28 cellular contexts compared by ENCODE assay signal in genomic region chr6:100267002-100267401, GRCh38.
DNase-seq lines count a peak whose midpoint lies in the region; ATAC-seq, FAIRE-seq and TF ChIP-seq lines count a peak whose summit lies in the region.
"Had no signal": no experiment of that assay in that cellular context is flagged by ENCODE, and none has a peak within 500 bp of the region (broad histone marks: within the 10 kb centered on the region; RNA-seq: fewer than 3 reads in every experiment).

No MANE protein-coding gene starts in this region.

- 0 out of 2 replicates have a peak overlapping the region, but pooled peaks have one; percentile 24 for H2AFZ ChIP-seq in SK-N-SH (ENCODE audit: low read depth)

- no peak for TF ChIP-seq EP300 in SK-N-SH (IDR thresholded peaks at IDR 0.05; ENCODE audit: borderline replicate concordance in 1 of 2, low read depth in 1 of 2, low read length in 1 of 2)

- POLR2A ChIA-PET in SK-N-SH (lab: Yijun Ruan, JAX) = no interaction called here

- no peaks in the 10 kb centered on the region for H3K9me3 ChIP-seq in SK-N-SH
- no peaks in the 10 kb centered on the region for H3K9me3 ChIP-seq in prostate gland
- H3K9me3 ChIP-seq: SJSA1 had no signal

- no peaks in the 10 kb centered on the region for H3K36me3 Mint-ChIP-seq in activated naive CD4-positive, alpha-beta T cell treated with anti-CD3 and anti-CD28 coated beads for 36 hours (ENCODE audit: low read depth)

- no peak for DNase-seq in SK-N-SH
- peak; percentile 66 for DNase-seq in astrocyte of the hippocampus (ENCODE audit: low read depth, low spot score)
- DNase-seq in fibroblast of the aortic adventitia (ENCODE audit: low read depth) = peak; percentile 33
- no peak for DNase-seq in RCC 7860 (ENCODE audit: low spot score)
- DNase-seq in prostate gland (ENCODE audit: low spot score) = no peak
- no peak for DNase-seq in activated naive CD4-positive, alpha-beta T cell treated with anti-CD3 and anti-CD28 coated beads for 36 hours
- DNase-seq: 8988T; ACHN; Calu3; DMS79 treated with DMSO at 0.1 percent for 48 hours; H7; Kasumi-1; MV-4-11; NCI-H1105 treated with DMSO at 0.1 percent for 48 hours; NCI-H1930; NCI-H2107; NCI-H446 treated with DMSO at 0.1 percent for 48 hours; NCI-H526; NK-92 treated with Interleukin-12 subunit alpha and Interleukin-12 subunit beta, amount 100 ng/mL, for 24 hours; PC-3; RPMI8226 had no signal

- H3K4me1 ChIP-seq in SK-N-SH (ENCODE audit: control insufficient read depth in 1 of 2, insufficient read depth in 2 of 2, low read depth in 1 of 2, low read length in 1 of 2) = peaks cover 0 to 13% of the 10 kb centered on the region in 2 experiments; a peak in 2 of 4 replicates
- no peaks in the 10 kb centered on the region for H3K4me1 ChIP-seq in prostate gland (replicated peaks)

- CTCF ChIA-PET in SK-N-SH (lab: Yijun Ruan, JAX) = interaction anchor here (0.7 kb wide), 1 partner anchor 40 kb away, joined by 3 read pairs; no protein-coding TSS in a partner anchor
- CTCF ChIA-PET in activated naive CD4-positive, alpha-beta T cell treated with anti-CD3 and anti-CD28 coated beads for 36 hours (lab: Charles Lee) = no interaction called here

- TF ChIP-seq CTCF in SK-N-SH (IDR thresholded peaks at IDR 0.05) (no peak), fibroblast of the aortic adventitia (IDR thresholded peaks at IDR 0.05; ENCODE audit: insufficient read depth, low read length) (no peak), prostate gland (IDR thresholded peaks at IDR 0.05) (no peak)

- peaks cover 13% of the 10 kb centered on the region for H3F3A ChIP-seq in SK-N-SH (replicated peaks; ENCODE audit: insufficient read depth)

- H3K9ac ChIP-seq in SK-N-SH = no peak overlapping the region

- ATAC-seq in SK-N-SH treated with all-trans-retinoic acid at 6 μM for 48 hours (no peak), HG02938 (IDR thresholded peaks at IDR 0.05; ENCODE audit: unreplicated experiment) (no peak)
- ATAC-seq: PC-3 had no signal

- H3K4me1 Mint-ChIP-seq in activated naive CD4-positive, alpha-beta T cell treated with anti-CD3 and anti-CD28 coated beads for 36 hours (ENCODE audit: low read depth) = no peaks in the 10 kb centered on the region

- 86% methylated on average over 6 of the region's 6 CpGs for WGBS in SK-N-SH (ENCODE audit: low lambda C conversion rate)
- 94% methylated on average over 6 of the region's 6 CpGs for WGBS in prostate gland

- no peak for TF ChIP-seq POLR2A in prostate gland (IDR thresholded peaks at IDR 0.05)

- no peak for TF ChIP-seq RAD21 in SK-N-SH (IDR thresholded peaks at IDR 0.05; ENCODE audit: low read length)

- H4K20me1 ChIP-seq in SK-N-SH (ENCODE audit: insufficient read depth) = no peaks in the 10 kb centered on the region

- H3K4me3 Mint-ChIP-seq in activated naive CD4-positive, alpha-beta T cell treated with anti-CD3 and anti-CD28 coated beads for 36 hours = no peak overlapping the region
- H3K4me3 Mint-ChIP-seq: HFFc6 had no signal

- H3K27me3 ChIP-seq in SK-N-SH (ENCODE audit: insufficient read depth) (no peaks in the 10 kb centered on the region), prostate gland (replicated peaks; ENCODE audit: insufficient read depth) (no peaks in the 10 kb centered on the region)
- H3K27me3 ChIP-seq: SJSA1 had no signal

- H3K27ac ChIP-seq in SK-N-SH (ENCODE audit: low read depth in 2 of 2, low read length in 1 of 2) (no peak overlapping the region), prostate gland (no peak overlapping the region)
- H3K27ac ChIP-seq: HL-60 had no signal

- H3K27ac Mint-ChIP-seq in activated naive CD4-positive, alpha-beta T cell treated with anti-CD3 and anti-CD28 coated beads for 36 hours = no peak overlapping the region

- no peak for FAIRE-seq in RCC 7860 (lab: Jason Lieb, UNC)
- FAIRE-seq: GM12892, GM19239 had no signal

- no peaks in the 10 kb centered on the region for H3K9me2 ChIP-seq in SK-N-SH

- H3K4me2 ChIP-seq in SK-N-SH = peak overlapping the region; percentile 12; the same call in 1 of the 2 replicates

- intact Hi-C loops in prostate gland (cut with DNase I) = no loop called here
- intact Hi-C loops in activated naive CD4-positive, alpha-beta T cell treated with anti-CD3 and anti-CD28 coated beads for 36 hours (cut with micrococcal nuclease) = no loop called here

- peaks cover 3% of the 10 kb centered on the region for H3K27me3 Mint-ChIP-seq in activated naive CD4-positive, alpha-beta T cell treated with anti-CD3 and anti-CD28 coated beads for 36 hours (ENCODE audit: low read depth)

- H3K36me3 ChIP-seq in SK-N-SH (replicated peaks in 1 of 2; ENCODE audit: control insufficient read depth in 1 of 2, insufficient read depth in 2 of 2, low read length in 1 of 2) = no peaks in the 10 kb centered on the region
- no peaks in the 10 kb centered on the region for H3K36me3 ChIP-seq in prostate gland
- H3K36me3 ChIP-seq: SJSA1 had no signal

- H3K9me3 Mint-ChIP-seq in activated naive CD4-positive, alpha-beta T cell treated with anti-CD3 and anti-CD28 coated beads for 36 hours = no peaks in the 10 kb centered on the region
- H3K9me3 Mint-ChIP-seq: HFFc6 had no signal

- H3K4me3 ChIP-seq in SK-N-SH (ENCODE audit: low read depth in 2 of 2, low read length in 1 of 2) (no peak overlapping the region), fibroblast of the aortic adventitia (ENCODE audit: low read depth, low read length) (no peak overlapping the region), prostate gland (no peak overlapping the region)
- H3K4me3 ChIP-seq: SJSA1 had no signal

- no peaks in the 10 kb centered on the region for H3K79me2 ChIP-seq in SK-N-SH (ENCODE audit: insufficient read depth)

TF ChIP-seq in SK-N-SH, 30 proteins besides CTCF, POLR2A, EP300 and RAD21:
- TF ChIP-seq ELF1 (IDR thresholded peaks at IDR 0.05) (no peak), MEF2A (IDR thresholded peaks at IDR 0.05; ENCODE audit: borderline replicate concordance, low read depth) (no peak), POLR2AphosphoS5 (IDR thresholded peaks at IDR 0.05; ENCODE audit: low read depth, low read length) (no peak), FOXM1 (IDR thresholded peaks at IDR 0.05; ENCODE audit: low read depth) (no peak), SMC3 (IDR thresholded peaks at IDR 0.05; ENCODE audit: low read depth, low read length) (no peak), JUND (IDR thresholded peaks at IDR 0.05) (no peak)
- TF ChIP-seq, protein P1, sequence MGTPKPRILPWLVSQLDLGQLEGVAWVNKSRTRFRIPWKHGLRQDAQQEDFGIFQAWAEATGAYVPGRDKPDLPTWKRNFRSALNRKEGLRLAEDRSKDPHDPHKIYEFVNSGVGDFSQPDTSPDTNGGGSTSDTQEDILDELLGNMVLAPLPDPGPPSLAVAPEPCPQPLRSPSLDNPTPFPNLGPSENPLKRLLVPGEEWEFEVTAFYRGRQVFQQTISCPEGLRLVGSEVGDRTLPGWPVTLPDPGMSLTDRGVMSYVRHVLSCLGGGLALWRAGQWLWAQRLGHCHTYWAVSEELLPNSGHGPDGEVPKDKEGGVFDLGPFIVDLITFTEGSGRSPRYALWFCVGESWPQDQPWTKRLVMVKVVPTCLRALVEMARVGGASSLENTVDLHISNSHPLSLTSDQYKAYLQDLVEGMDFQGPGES (IDR thresholded peaks at IDR 0.05; ENCODE audit: low read depth, low read length) = no peak
- TF ChIP-seq, protein P2, sequence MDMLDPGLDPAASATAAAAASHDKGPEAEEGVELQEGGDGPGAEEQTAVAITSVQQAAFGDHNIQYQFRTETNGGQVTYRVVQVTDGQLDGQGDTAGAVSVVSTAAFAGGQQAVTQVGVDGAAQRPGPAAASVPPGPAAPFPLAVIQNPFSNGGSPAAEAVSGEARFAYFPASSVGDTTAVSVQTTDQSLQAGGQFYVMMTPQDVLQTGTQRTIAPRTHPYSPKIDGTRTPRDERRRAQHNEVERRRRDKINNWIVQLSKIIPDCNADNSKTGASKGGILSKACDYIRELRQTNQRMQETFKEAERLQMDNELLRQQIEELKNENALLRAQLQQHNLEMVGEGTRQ (IDR thresholded peaks at IDR 0.05; ENCODE audit: borderline replicate concordance, low read depth, low read length) = no peak

TF ChIP-seq in SK-N-SH treated with all-trans-retinoic acid at 6 μM for 48 hours, 23 proteins besides CTCF, POLR2A, EP300 and RAD21:
- TF ChIP-seq ARNTL (CRISPR knock-in tag; IDR thresholded peaks at IDR 0.05; ENCODE audit: borderline replicate concordance, low read depth) (no peak), POU6F1 (CRISPR knock-in tag; IDR thresholded peaks at IDR 0.05; ENCODE audit: borderline replicate concordance, low read depth) (no peak), ZNF70 (CRISPR knock-in tag; IDR thresholded peaks at IDR 0.05) (no peak), BACH2 (CRISPR knock-in tag; IDR thresholded peaks at IDR 0.05; ENCODE audit: borderline replicate concordance) (no peak)

Comparison
In these comparisons a context has a peak if more than half of its experiments do, and no peak if none do; other contexts are left out.
1. DNase-seq: peak in astrocyte of the hippocampus (single experiment) and fibroblast of the aortic adventitia (single experiment); none in SK-N-SH (single experiment), RCC 7860 (single experiment), prostate gland (single experiment) and activated naive CD4-positive, alpha-beta T cell treated with anti-CD3 and anti-CD28 coated beads for 36 hours (single experiment).